ENCODE assay signal across 12 cellular contexts in the genomic region with DNA sequence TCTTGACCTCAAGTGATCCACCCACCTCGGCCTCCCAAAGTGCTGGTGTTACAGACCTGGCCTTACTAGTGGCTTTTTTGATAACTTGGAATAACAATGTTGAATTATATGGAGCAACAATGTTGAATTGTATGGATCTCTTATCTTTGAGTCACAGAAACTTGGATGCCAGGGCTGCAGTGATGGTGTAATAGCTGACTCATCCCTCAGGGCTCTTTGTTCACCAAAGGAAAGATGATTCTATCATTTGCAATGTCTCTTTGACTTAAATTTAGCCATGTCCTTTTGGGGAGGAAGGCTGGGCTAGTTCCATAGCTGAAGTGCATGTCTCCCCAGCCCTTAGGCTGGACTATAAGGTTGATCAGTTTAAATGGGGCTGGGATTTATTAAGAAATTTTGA.
DNase-seq lines count a peak whose midpoint lies in the region; ATAC-seq and TF ChIP-seq lines count a peak whose summit lies in the region.
"Had no signal": no experiment of that assay in that cellular context is flagged by ENCODE, and none has a peak within 500 bp of the region (broad histone marks: within the 10 kb centered on the region; RNA-seq: fewer than 3 reads in every experiment).

No MANE protein-coding gene starts in this region.

- no peak for ATAC-seq in GM19328 (IDR thresholded peaks at IDR 0.05; ENCODE audit: unreplicated experiment)

- TF ChIP-seq CTCF in brain microvascular endothelial cell (IDR thresholded peaks at IDR 0.05; ENCODE audit: low read depth, low read length, missing control alignments) (no peak), CD14-positive monocyte (IDR thresholded peaks at IDR 0.05) (no peak)

- peak; percentile 90 for DNase-seq in COLO829 (ENCODE audit: low spot score)
- DNase-seq in MV-4-11 (lab: John Stamatoyannopoulos, UW), result peak; percentile 67
- DNase-seq in brain microvascular endothelial cell, result peak; percentile 91
- DNase-seq in lung microvascular endothelial cell (ENCODE audit: low read depth in 2 of 2), result peak; percentile 41 to 59
- no peak for DNase-seq in NCI-H345 (lab: John Stamatoyannopoulos, UW)
- DNase-seq in inferior parietal cortex (ENCODE audit: extremely low spot score), result no peak
- DNase-seq in CD14-positive monocyte (ENCODE audit: low spot score), result no peak
- DNase-seq: activated CD4-positive, alpha-beta memory T cell treated with anti-CD3 and anti-CD28 coated beads, Interleukin-2, amount 10 ng/mL, durations not matched to agents 7 days and 5 days; naive B cell; NCI-H1694; SHP77 treated with DMSO at 0.1 percent for 48 hours had no signal

- H3K9me3 Mint-ChIP-seq in CD14-positive monocyte, result peaks cover 0 to 2% (median 0%) of the 10 kb centered on the region in 7 donors
- H3K9me3 Mint-ChIP-seq: activated CD4-positive, alpha-beta memory T cell treated with anti-CD3 and anti-CD28 coated beads, Interleukin-2, amount 10 ng/mL, durations not matched to agents 7 days and 5 days had no signal

- in situ Hi-C loops in brain microvascular endothelial cell (cut with HindIII; ENCODE audit: low pct_ligation_motif_present, low sequenced_read_pairs), result loop anchor here (25.0 kb wide), 1 partner anchor 224 kb away; no protein-coding TSS in a partner anchor

- intact Hi-C loops in CD14-positive monocyte (cut with micrococcal nuclease), result no loop called here

- peaks cover 2% of the 10 kb centered on the region for H3K4me1 Mint-ChIP-seq in CD14-positive monocyte
- H3K4me1 Mint-ChIP-seq: activated CD4-positive, alpha-beta memory T cell treated with anti-CD3 and anti-CD28 coated beads, Interleukin-2, amount 10 ng/mL, durations not matched to agents 7 days and 5 days; naive B cell had no signal

- no peak overlapping the region for H3K4me3 Mint-ChIP-seq in CD14-positive monocyte
- H3K4me3 Mint-ChIP-seq: activated CD4-positive, alpha-beta memory T cell treated with anti-CD3 and anti-CD28 coated beads, Interleukin-2, amount 10 ng/mL, durations not matched to agents 7 days and 5 days had no signal

- no peaks in the 10 kb centered on the region for H3K36me3 Mint-ChIP-seq in CD14-positive monocyte
- H3K36me3 Mint-ChIP-seq: naive B cell had no signal

- H3K27me3 Mint-ChIP-seq in CD14-positive monocyte (ENCODE audit: low read depth in 3 of 3), result peaks cover 0 to 4% (median 2%) of the 10 kb centered on the region in 3 donors
- H3K27me3 Mint-ChIP-seq: naive B cell had no signal

- H3K27me3 ChIP-seq in brain microvascular endothelial cell (replicated peaks), result peaks cover 7% of the 10 kb centered on the region

- peak overlapping the region; percentile 27 for H3K27ac ChIP-seq in brain microvascular endothelial cell

- no peaks in the 10 kb centered on the region for H3K36me3 ChIP-seq in brain microvascular endothelial cell (replicated peaks)

- no peak overlapping the region for H3K4me3 ChIP-seq in brain microvascular endothelial cell (ENCODE audit: low read depth, low read length)

- H3K27ac Mint-ChIP-seq in CD14-positive monocyte, result no peak overlapping the region
- H3K27ac Mint-ChIP-seq: activated CD4-positive, alpha-beta memory T cell treated with anti-CD3 and anti-CD28 coated beads, Interleukin-2, amount 10 ng/mL, durations not matched to agents 7 days and 5 days; naive B cell had no signal

Comparison
In these comparisons a context has a peak if more than half of its experiments do, and no peak if none do; other contexts are left out.
1. DNase-seq: peak in COLO829 (single experiment), MV-4-11 (single experiment), brain microvascular endothelial cell (single experiment) and lung microvascular endothelial cell (2 of 2); none in NCI-H345 (single experiment), inferior parietal cortex (single experiment) and CD14-positive monocyte (single experiment).